8 cellular contexts compared by ENCODE assay signal in the genomic region with DNA sequence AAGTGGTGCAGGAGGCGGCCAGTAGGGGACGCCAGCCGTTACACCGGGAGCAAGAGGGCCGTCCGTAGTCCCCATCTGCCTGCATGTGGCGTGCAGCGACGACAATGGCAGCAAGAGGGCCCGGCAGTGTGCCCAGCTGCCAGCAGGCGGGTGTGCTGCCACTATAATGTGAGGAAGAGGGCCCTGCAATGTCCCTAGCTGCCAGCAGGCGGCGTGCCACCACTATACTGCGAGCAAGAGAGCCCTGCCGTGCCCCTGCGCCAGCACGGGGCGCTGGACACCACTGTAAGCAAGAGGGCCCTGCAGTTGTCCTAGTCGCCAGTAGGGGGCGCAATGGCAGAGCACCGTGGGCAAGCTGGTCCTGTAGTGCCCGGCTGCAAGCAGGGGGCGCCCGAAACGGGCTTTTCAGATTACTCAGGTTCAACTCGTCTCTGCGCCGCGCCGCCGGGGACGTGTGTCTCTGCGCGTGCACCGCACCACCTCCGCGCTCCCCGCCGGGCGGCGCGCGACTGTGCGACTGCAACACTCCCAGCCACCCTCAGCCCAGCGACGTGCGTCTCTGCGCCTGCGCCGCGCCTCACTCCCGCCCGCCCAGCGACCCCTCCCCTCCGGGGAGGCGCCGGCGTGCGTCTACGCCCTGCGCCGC. TPM values are rescaled to one million over a fixed set of nuclear protein-coding genes. Genes with fewer than 3 reads are reported as not detected.
DNase-seq lines count a peak whose midpoint lies in the region; ATAC-seq, FAIRE-seq and TF ChIP-seq lines count a peak whose summit lies in the region.
"Not testable (repeated sequence)": the region's sequence is repeated elsewhere in the genome, so short reads cannot be mapped to it uniquely, and the experiment has no call there.

No MANE protein-coding gene starts in this region.

- H4K20me1 ChIP-seq in HCT116 (ENCODE audit: insufficient read depth); H1 (replicated peaks in 1 of 2; ENCODE audit: control insufficient read depth in 1 of 2, insufficient read depth in 2 of 2, low read length in 2 of 2): not testable (repeated sequence)

- not testable (repeated sequence) for H3K9me2 ChIP-seq in HCT116 (ENCODE audit: insufficient read depth)

- H3K9me3 ChIP-seq in HCT116 (ENCODE audit: control insufficient read depth in 1 of 2, insufficient read depth in 1 of 2, low read depth in 1 of 2, low read length in 2 of 2); RWPE2 (ENCODE audit: severe bottlenecking); adrenal gland (replicated peaks in 1 of 3); H1 (ENCODE audit: insufficient read depth in 2 of 2, low read depth in 1 of 2, low read length in 1 of 2); thoracic aorta: not testable (repeated sequence)

- H2AFZ ChIP-seq in HCT116 (ENCODE audit: low read depth, low read length, poor library complexity, severe bottlenecking); H1 (ENCODE audit: low read length): not testable (repeated sequence)

- not testable (repeated sequence) for TF ChIP-seq RAD21 in HCT116 (IDR thresholded peaks at IDR 0.05; ENCODE audit: low read depth); H1 (IDR thresholded peaks at IDR 0.05 in 1 of 2, conservative IDR thresholded peaks at IDR 0.05 in 1 of 2; ENCODE audit: low read depth in 2 of 2, low read length in 2 of 2)

- not testable (repeated sequence) for H2BK5ac ChIP-seq in H1 (ENCODE audit: low read depth, low read length)

- H3K36me3 ChIP-seq in HCT116 (ENCODE audit: control insufficient read depth in 1 of 2, insufficient read depth in 2 of 2, low read length in 2 of 2); RWPE2 (ENCODE audit: low read depth); adrenal gland (replicated peaks in 1 of 2); H1 (ENCODE audit: control insufficient read depth in 2 of 4, insufficient read depth in 4 of 4, low read length in 3 of 4); thoracic aorta: not testable (repeated sequence)

- H3K4me1 ChIP-seq in HCT116 (ENCODE audit: control insufficient read depth in 1 of 2, insufficient read depth in 2 of 2, low read length in 2 of 2); RWPE2 (ENCODE audit: insufficient read depth, poor library complexity, severe bottlenecking); adrenal gland (replicated peaks in 1 of 2); H1 (replicated peaks in 1 of 4; ENCODE audit: control insufficient read depth in 3 of 4, insufficient read depth in 4 of 4, low read length in 3 of 4); thoracic aorta (ENCODE audit: control insufficient read depth in 1 of 2, low read depth in 2 of 2): not testable (repeated sequence)

- H3K4me3 ChIP-seq in HCT116 (replicated peaks in 1 of 2; ENCODE audit: low read depth in 1 of 2, low read length in 2 of 2); RWPE2 (ENCODE audit: severe bottlenecking); adrenal gland; H1 (ENCODE audit: extremely low read depth in 1 of 4, insufficient read depth in 2 of 4, low read depth in 3 of 4, low read length in 4 of 4); thoracic aorta: not testable (repeated sequence)

- RAD21 ChIA-PET in HCT116 (lab: Charles Lee; ENCODE audit: low non-redundant PET in 1 of 2, low total read pairs in 2 of 2, uncharacterized antibody in 2 of 2, unreplicated experiment in 2 of 2): not testable (repeated sequence)

- not testable (repeated sequence) for H3K27ac ChIP-seq in C4-2B; HCT116 (ENCODE audit: low read depth, low read length); RWPE2 (ENCODE audit: poor library complexity, severe bottlenecking); adrenal gland; H1 (ENCODE audit: low read depth, low read length); thoracic aorta

- 59 to 91% (median 78%) methylated on average over 21 to 61 of the region's 62 CpGs for WGBS in adrenal gland, 4 donors
- 90% methylated on average over 8 of the region's 62 CpGs; no CpG with 5 or more reads in 1 of the 2 experiments for WGBS in H1 (ENCODE audit: extremely low coverage in 1 of 2, insufficient coverage in 1 of 2, insufficient read length in 1 of 2, insufficient replicate concordance in 2 of 2, low coverage in 1 of 2, low lambda C conversion rate in 2 of 2, missing lambda C conversion rate in 1 of 2), 2 experiments

- not testable (repeated sequence) for H3K23me2 ChIP-seq in H1 (ENCODE audit: low read depth, low read length)

- H4K8ac ChIP-seq in H1 (ENCODE audit: extremely low read depth, insufficient read depth, low read length): not testable (repeated sequence)

- H2BK120ac ChIP-seq in H1 (replicated peaks; ENCODE audit: low read depth, low read length): not testable (repeated sequence)

- H3K18ac ChIP-seq in H1 (ENCODE audit: extremely low read depth, low read length): not testable (repeated sequence)

- not testable (repeated sequence) for DNase-seq in HCT116 (ENCODE audit: low read depth, low spot score); RWPE2 (ENCODE audit: low spot score); thoracic aorta (ENCODE audit: low spot score)
- DNase-seq in adrenal gland (peak in 6 of 7 donors; percentile 1 to 39 (median 14)), H1 (ENCODE audit: low read depth in 1 of 2, low spot score in 2 of 2) (peak in 1 of 2 experiments; percentile 43), left ventricle myocardium superior (peak; percentile 55), mucosa of gallbladder (ENCODE audit: low spot score) (peak; percentile 9)

- not testable (repeated sequence) for H3K79me2 ChIP-seq in HCT116 (ENCODE audit: insufficient read depth, low read length); H1 (ENCODE audit: control insufficient read depth in 1 of 2, insufficient read depth in 2 of 2, low read length in 2 of 2)

- H3K27me3 ChIP-seq in HCT116 (ENCODE audit: insufficient read depth, low read length); RWPE2 (ENCODE audit: insufficient read depth, poor library complexity, severe bottlenecking); adrenal gland; H1 (replicated peaks in 1 of 4; ENCODE audit: control insufficient read depth in 3 of 4, extremely low read depth in 1 of 4, insufficient read depth in 3 of 4, low read length in 3 of 4); thoracic aorta (replicated peaks; ENCODE audit: insufficient read depth): not testable (repeated sequence)

- H3K14ac ChIP-seq in H1 (ENCODE audit: insufficient read length): not testable (repeated sequence)

- not testable (repeated sequence) for FAIRE-seq in H1 (lab: Jason Lieb, UNC)

- H2BK20ac ChIP-seq in H1 (ENCODE audit: low read length): not testable (repeated sequence)

- not testable (repeated sequence) for H2BK15ac ChIP-seq in H1 (ENCODE audit: low read length)

- H3K4me2 ChIP-seq in HCT116 (ENCODE audit: low read length); H1 (ENCODE audit: insufficient read depth in 1 of 2, low read depth in 2 of 2, low read length in 2 of 2): not testable (repeated sequence)

- H4K5ac ChIP-seq in H1 (ENCODE audit: insufficient read length, low read depth, low read length): not testable (repeated sequence)

- not testable (repeated sequence) for H3K9ac ChIP-seq in HCT116 (ENCODE audit: low read length); H1 (replicated peaks in 1 of 4; ENCODE audit: extremely low read depth in 1 of 4, low read depth in 3 of 4, low read length in 3 of 4)

- not testable (repeated sequence) for H3K23ac ChIP-seq in H1 (ENCODE audit: insufficient read length)

- BruUV-seq in HCT116 (replicated peaks; lab: Mats Ljungman, UMichigan): not testable (repeated sequence)

- not testable (repeated sequence) for TF ChIP-seq EP300 in H1 (IDR thresholded peaks at IDR 0.05; ENCODE audit: borderline replicate concordance in 1 of 2, low read depth in 2 of 2, low read length in 2 of 2)

- H3K56ac ChIP-seq in H1 (replicated peaks; ENCODE audit: insufficient read length, low read depth, low read length): not testable (repeated sequence)

- POLR2A ChIA-PET in HCT116 (lab: Charles Lee); H1 (lab: Charles Lee; ENCODE audit: partially characterized antibody): not testable (repeated sequence)

- not testable (repeated sequence) for TF ChIP-seq POLR2A in HCT116 (IDR thresholded peaks at IDR 0.05; ENCODE audit: borderline replicate concordance, extremely low read depth, insufficient read depth, insufficient read length); adrenal gland (IDR thresholded peaks at IDR 0.05); H1 (IDR thresholded peaks at IDR 0.05; ENCODE audit: control extremely low read depth in 1 of 2, low read depth in 2 of 2, low read length in 2 of 2)

- not testable (repeated sequence) for H3K4ac ChIP-seq in H1 (replicated peaks; ENCODE audit: insufficient read length, low read depth, low read length)

- not testable (repeated sequence) for H2AK5ac ChIP-seq in H1 (ENCODE audit: low read depth, low read length)

- intact Hi-C loops in HCT116 (cut with micrococcal nuclease); adrenal gland (cut with DNase I); left ventricle myocardium superior (cut with micrococcal nuclease): not testable (repeated sequence)

- not testable (repeated sequence) for ATAC-seq in HCT116; RWPE2 (ENCODE audit: low read depth); left ventricle myocardium superior; thoracic aorta (ENCODE audit: insufficient number of reproducible peaks, low FRiP score, low read depth)

- CTCF ChIA-PET in HCT116 (lab: Charles Lee): not testable (repeated sequence)
- CTCF ChIA-PET in H1 (lab: Charles Lee; ENCODE audit: partially characterized antibody): interaction anchor here (1.2 kb wide), 1 partner anchor 27 kb away, joined by 4 read pairs; no protein-coding TSS in a partner anchor

- not testable (repeated sequence) for H3K79me1 ChIP-seq in H1 (ENCODE audit: low read depth, low read length)

- H2BK12ac ChIP-seq in H1 (ENCODE audit: low read depth, low read length): not testable (repeated sequence)

- TF ChIP-seq CTCF in C4-2B (conservative IDR thresholded peaks at IDR 0.05): peak; percentile 85
- peak; percentile 24 to 43 (median 39); a peak in 4 of 6 replicates for TF ChIP-seq CTCF in HCT116 (IDR thresholded peaks at IDR 0.05 in 2 of 3, conservative IDR thresholded peaks at IDR 0.05 in 1 of 3; ENCODE audit: borderline replicate concordance in 1 of 3, insufficient read depth in 1 of 3, low read depth in 2 of 3, low read length in 2 of 3)
- TF ChIP-seq CTCF in RWPE2 (IDR thresholded peaks at IDR 0.05; ENCODE audit: poor library complexity, severe bottlenecking): peak; percentile 13
- TF ChIP-seq CTCF in adrenal gland (IDR thresholded peaks at IDR 0.05): peak in 4 of 6 experiments; percentile 9 to 63 (median 30)
- TF ChIP-seq CTCF in H1 (IDR thresholded peaks at IDR 0.05; ENCODE audit: control extremely low read depth in 1 of 3, insufficient read depth in 1 of 3, low read depth in 1 of 3, low read length in 3 of 3): peak; percentile 0 to 43 (median 2)
- TF ChIP-seq CTCF in thoracic aorta (IDR thresholded peaks at IDR 0.05): peak; percentile 35

- not testable (repeated sequence) for H4K91ac ChIP-seq in H1 (replicated peaks; ENCODE audit: insufficient read length, low read length)

RNA-seq across cellular contexts. Expression of a gene that starts 33.2 kb away (rescaled TPM):
- total RNA-seq in HCT116 (2021; ENCODE audit: unreplicated experiment) (33.0 TPM), adrenal gland (10 to 100 TPM; 13.8 to 77.0 (median 33.2) TPM), left ventricle myocardium superior (11.3 TPM), mucosa of gallbladder (67.6 TPM), thoracic aorta (10 to 100 TPM; 44.9 to 46.8 TPM)
- 25.9 and 31.2 TPM in 2 replicates for polyA plus RNA-seq in HCT116 (2012)
- polyA plus RNA-seq in adrenal gland (100 to 1,000 TPM in 2 of 3 donors, 1 to 10 TPM in 1; 8.7 to 152 (median 130) TPM), H1 (2011; rRNA removed) (25.0 and 38.0 TPM in 2 replicates)
- 15.2 and 15.5 TPM in 2 replicates for total RNA-seq in H1 (2021; fragmentation: NEBNext Ultra II Directional; extraction: Animal tissue kit (Norgen Biotek cat#: 25700))
- 32.4 TPM for polyA plus RNA-seq in H1 (2011; cell fraction: cytosol; rRNA removed)
- 116 TPM for polyA plus RNA-seq in H1 (2011; cell fraction: nucleus; rRNA removed)
- polyA plus RNA-seq in H1 (2012, experiment 1 of 2): 14.1 to 20.3 TPM (median 17.2 TPM) in 4 replicates
- polyA plus RNA-seq in H1 (2012, experiment 2 of 2): 11.9 TPM
- polyA plus RNA-seq in H1 (2013, experiment 1 of 2): 12.7 TPM
- polyA plus RNA-seq in H1 (2013, experiment 2 of 2): 9.5 TPM
- 10.4 and 16.7 TPM in 2 replicates for polyA minus RNA-seq in H1 (2011; rRNA and poly(A)+ RNA removed)
- 14.9 TPM for polyA minus RNA-seq in H1 (2011; cell fraction: cytosol; rRNA and poly(A)+ RNA removed)
- 23.9 TPM for polyA minus RNA-seq in H1 (2011; cell fraction: nucleus; rRNA and poly(A)+ RNA removed)

RNA-seq across cellular contexts. Expression of a gene that starts 48.0 kb away (rescaled TPM):
- total RNA-seq in HCT116 (2021; ENCODE audit: unreplicated experiment): 120 TPM
- 164 and 172 TPM in 2 replicates for polyA plus RNA-seq in HCT116 (2012)
- 100 to 1,000 TPM in 1 of 8 donors, 10 to 100 TPM in 7; 19.9 to 164 (median 54.6) TPM for total RNA-seq in adrenal gland
- 100 to 1,000 TPM in 1 of 3 donors, 10 to 100 TPM in 2; 51.1 to 193 (median 55.6) TPM for polyA plus RNA-seq in adrenal gland
- 114 and 119 TPM in 2 replicates for total RNA-seq in H1 (2021; fragmentation: NEBNext Ultra II Directional; extraction: Animal tissue kit (Norgen Biotek cat#: 25700))
- polyA plus RNA-seq in H1 (2011; rRNA removed): 91.8 and 93.8 TPM in 2 replicates
- polyA plus RNA-seq in H1 (2011; cell fraction: cytosol; rRNA removed): 82.4 TPM
- polyA plus RNA-seq in H1 (2011; cell fraction: nucleus; rRNA removed): 91.5 TPM
- polyA plus RNA-seq in H1 (2012, experiment 1 of 2): 95.9 to 118 TPM (median 107 TPM) in 4 replicates
- polyA plus RNA-seq in H1 (2012, experiment 2 of 2): 85.0 TPM
- polyA plus RNA-seq in H1 (2013, experiment 1 of 2): 86.6 TPM
- polyA plus RNA-seq in H1 (2013, experiment 2 of 2): 85.7 TPM
- polyA minus RNA-seq in H1 (2011; rRNA and poly(A)+ RNA removed): 67.7 and 82.2 TPM in 2 replicates
- 50.6 TPM for polyA minus RNA-seq in H1 (2011; cell fraction: cytosol; rRNA and poly(A)+ RNA removed)
- polyA minus RNA-seq in H1 (2011; cell fraction: nucleus; rRNA and poly(A)+ RNA removed): 69.7 TPM
- 144 TPM for total RNA-seq in left ventricle myocardium superior
- 64.0 TPM for total RNA-seq in mucosa of gallbladder
- 10 to 100 TPM; 17.1 to 18.9 TPM for total RNA-seq in thoracic aorta

RNA-seq across cellular contexts. Expression of a gene that starts 51.5 kb away (rescaled TPM):
- total RNA-seq in HCT116 (2021; ENCODE audit: unreplicated experiment): 125 TPM
- 183 and 204 TPM in 2 replicates for polyA plus RNA-seq in HCT116 (2012)
- 100 to 1,000 TPM; 146 to 246 (median 204) TPM for total RNA-seq in adrenal gland
- 100 to 1,000 TPM; 273 to 560 (median 394) TPM for polyA plus RNA-seq in adrenal gland
- 70.0 and 75.8 TPM in 2 replicates for total RNA-seq in H1 (2021; fragmentation: NEBNext Ultra II Directional; extraction: Animal tissue kit (Norgen Biotek cat#: 25700))
- polyA plus RNA-seq in H1 (2011; rRNA removed): 115 and 132 TPM in 2 replicates
- 180 TPM for polyA plus RNA-seq in H1 (2011; cell fraction: cytosol; rRNA removed)
- polyA plus RNA-seq in H1 (2011; cell fraction: nucleus; rRNA removed): 98.9 TPM
- polyA plus RNA-seq in H1 (2012, experiment 1 of 2): 105 to 150 TPM (median 138 TPM) in 4 replicates
- 99.5 TPM for polyA plus RNA-seq in H1 (2012, experiment 2 of 2)
- 83.2 TPM for polyA plus RNA-seq in H1 (2013, experiment 1 of 2)
- polyA plus RNA-seq in H1 (2013, experiment 2 of 2): 87.1 TPM
- 83.8 and 85.2 TPM in 2 replicates for polyA minus RNA-seq in H1 (2011; rRNA and poly(A)+ RNA removed)
- polyA minus RNA-seq in H1 (2011; cell fraction: cytosol; rRNA and poly(A)+ RNA removed): 70.9 TPM
- polyA minus RNA-seq in H1 (2011; cell fraction: nucleus; rRNA and poly(A)+ RNA removed): 34.6 TPM
- 134 TPM for total RNA-seq in left ventricle myocardium superior
- 154 TPM for total RNA-seq in mucosa of gallbladder
- total RNA-seq in thoracic aorta: 10 to 100 TPM; 90.3 to 98.8 TPM

Comparison
In these comparisons a context has a peak if more than half of its experiments do, and no peak if none do; other contexts are left out.
1. CTCF ChIP-seq: peak in every context shown above with its lines; median percentile 85 in C4-2B; 39 in HCT116; 35 in thoracic aorta; 30 in adrenal gland; 13 in RWPE2; 2 in H1.